In the genomic region with DNA sequence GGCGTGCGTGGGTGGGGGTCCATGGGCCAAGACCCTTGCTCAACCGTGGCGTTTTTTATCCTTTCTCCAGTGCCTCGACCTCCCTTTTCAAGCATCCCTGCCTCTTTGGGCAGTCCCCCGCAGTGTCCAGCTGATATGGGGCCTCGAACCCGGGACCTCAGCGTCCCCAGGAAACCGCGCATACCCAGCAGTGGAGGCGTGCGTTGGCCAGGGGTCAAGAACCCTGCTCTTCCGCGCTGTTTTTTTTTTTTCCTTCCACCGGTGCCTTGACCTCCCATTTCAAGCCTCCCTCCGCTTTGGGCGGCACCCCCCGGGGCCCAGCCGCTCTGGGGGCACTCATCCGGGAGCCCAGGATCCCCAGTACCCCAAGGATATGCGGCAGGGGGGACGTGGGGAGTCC, we compare ENCODE assay signal across 3 cellular contexts.
A peak's percentile ranks its signal among the peaks of the same experiment; 100 is the strongest.
TF ChIP-seq lines count a peak whose summit lies in the region.

No MANE protein-coding gene starts in this region.

TF ChIP-seq in SK-N-SH, 30 proteins besides CTCF, POLR2A, EP300 and RAD21 (continued from another document):
- TF ChIP-seq, protein P1, sequence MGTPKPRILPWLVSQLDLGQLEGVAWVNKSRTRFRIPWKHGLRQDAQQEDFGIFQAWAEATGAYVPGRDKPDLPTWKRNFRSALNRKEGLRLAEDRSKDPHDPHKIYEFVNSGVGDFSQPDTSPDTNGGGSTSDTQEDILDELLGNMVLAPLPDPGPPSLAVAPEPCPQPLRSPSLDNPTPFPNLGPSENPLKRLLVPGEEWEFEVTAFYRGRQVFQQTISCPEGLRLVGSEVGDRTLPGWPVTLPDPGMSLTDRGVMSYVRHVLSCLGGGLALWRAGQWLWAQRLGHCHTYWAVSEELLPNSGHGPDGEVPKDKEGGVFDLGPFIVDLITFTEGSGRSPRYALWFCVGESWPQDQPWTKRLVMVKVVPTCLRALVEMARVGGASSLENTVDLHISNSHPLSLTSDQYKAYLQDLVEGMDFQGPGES (IDR thresholded peaks at IDR 0.05; ENCODE audit: low read depth, low read length), result no peak
- no peak for TF ChIP-seq MEF2A (IDR thresholded peaks at IDR 0.05; ENCODE audit: borderline replicate concordance, low read depth)
- TF ChIP-seq, protein P2, sequence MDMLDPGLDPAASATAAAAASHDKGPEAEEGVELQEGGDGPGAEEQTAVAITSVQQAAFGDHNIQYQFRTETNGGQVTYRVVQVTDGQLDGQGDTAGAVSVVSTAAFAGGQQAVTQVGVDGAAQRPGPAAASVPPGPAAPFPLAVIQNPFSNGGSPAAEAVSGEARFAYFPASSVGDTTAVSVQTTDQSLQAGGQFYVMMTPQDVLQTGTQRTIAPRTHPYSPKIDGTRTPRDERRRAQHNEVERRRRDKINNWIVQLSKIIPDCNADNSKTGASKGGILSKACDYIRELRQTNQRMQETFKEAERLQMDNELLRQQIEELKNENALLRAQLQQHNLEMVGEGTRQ (IDR thresholded peaks at IDR 0.05; ENCODE audit: borderline replicate concordance, low read depth, low read length), result no peak
- TF ChIP-seq, protein P3, sequence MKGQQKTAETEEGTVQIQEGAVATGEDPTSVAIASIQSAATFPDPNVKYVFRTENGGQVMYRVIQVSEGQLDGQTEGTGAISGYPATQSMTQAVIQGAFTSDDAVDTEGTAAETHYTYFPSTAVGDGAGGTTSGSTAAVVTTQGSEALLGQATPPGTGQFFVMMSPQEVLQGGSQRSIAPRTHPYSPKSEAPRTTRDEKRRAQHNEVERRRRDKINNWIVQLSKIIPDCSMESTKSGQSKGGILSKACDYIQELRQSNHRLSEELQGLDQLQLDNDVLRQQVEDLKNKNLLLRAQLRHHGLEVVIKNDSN (IDR thresholded peaks at IDR 0.05; ENCODE audit: borderline replicate concordance, low read depth), result no peak

TF ChIP-seq in SK-N-SH treated with all-trans-retinoic acid at 6 μM for 48 hours, 23 proteins besides CTCF, POLR2A, EP300 and RAD21 (continued from another document):
- TF ChIP-seq, protein P4, sequence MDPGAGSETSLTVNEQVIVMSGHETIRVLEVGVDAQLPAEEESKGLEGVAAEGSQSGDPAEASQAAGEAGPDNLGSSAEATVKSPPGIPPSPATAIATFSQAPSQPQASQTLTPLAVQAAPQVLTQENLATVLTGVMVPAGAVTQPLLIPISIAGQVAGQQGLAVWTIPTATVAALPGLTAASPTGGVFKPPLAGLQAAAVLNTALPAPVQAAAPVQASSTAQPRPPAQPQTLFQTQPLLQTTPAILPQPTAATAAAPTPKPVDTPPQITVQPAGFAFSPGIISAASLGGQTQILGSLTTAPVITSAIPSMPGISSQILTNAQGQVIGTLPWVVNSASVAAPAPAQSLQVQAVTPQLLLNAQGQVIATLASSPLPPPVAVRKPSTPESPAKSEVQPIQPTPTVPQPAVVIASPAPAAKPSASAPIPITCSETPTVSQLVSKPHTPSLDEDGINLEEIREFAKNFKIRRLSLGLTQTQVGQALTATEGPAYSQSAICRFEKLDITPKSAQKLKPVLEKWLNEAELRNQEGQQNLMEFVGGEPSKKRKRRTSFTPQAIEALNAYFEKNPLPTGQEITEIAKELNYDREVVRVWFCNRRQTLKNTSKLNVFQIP (CRISPR knock-in tag; IDR thresholded peaks at IDR 0.05; ENCODE audit: borderline replicate concordance, low read depth), result no peak
- TF ChIP-seq ZC3H10 (CRISPR knock-in tag; IDR thresholded peaks at IDR 0.05), result no peak
- no peak for TF ChIP-seq ZFP3 (CRISPR knock-in tag; IDR thresholded peaks at IDR 0.05)
- no peak for TF ChIP-seq SNAI2 (CRISPR knock-in tag; IDR thresholded peaks at IDR 0.05)
- TF ChIP-seq, protein P5, sequence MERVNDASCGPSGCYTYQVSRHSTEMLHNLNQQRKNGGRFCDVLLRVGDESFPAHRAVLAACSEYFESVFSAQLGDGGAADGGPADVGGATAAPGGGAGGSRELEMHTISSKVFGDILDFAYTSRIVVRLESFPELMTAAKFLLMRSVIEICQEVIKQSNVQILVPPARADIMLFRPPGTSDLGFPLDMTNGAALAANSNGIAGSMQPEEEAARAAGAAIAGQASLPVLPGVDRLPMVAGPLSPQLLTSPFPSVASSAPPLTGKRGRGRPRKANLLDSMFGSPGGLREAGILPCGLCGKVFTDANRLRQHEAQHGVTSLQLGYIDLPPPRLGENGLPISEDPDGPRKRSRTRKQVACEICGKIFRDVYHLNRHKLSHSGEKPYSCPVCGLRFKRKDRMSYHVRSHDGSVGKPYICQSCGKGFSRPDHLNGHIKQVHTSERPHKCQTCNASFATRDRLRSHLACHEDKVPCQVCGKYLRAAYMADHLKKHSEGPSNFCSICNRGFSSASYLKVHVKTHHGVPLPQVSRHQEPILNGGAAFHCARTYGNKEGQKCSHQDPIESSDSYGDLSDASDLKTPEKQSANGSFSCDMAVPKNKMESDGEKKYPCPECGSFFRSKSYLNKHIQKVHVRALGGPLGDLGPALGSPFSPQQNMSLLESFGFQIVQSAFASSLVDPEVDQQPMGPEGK (CRISPR knock-in tag; IDR thresholded peaks at IDR 0.05; ENCODE audit: borderline replicate concordance), result no peak
- TF ChIP-seq CSDC2 (CRISPR knock-in tag; IDR thresholded peaks at IDR 0.05), result no peak
- no peak for TF ChIP-seq PPARA (CRISPR knock-in tag; IDR thresholded peaks at IDR 0.05; ENCODE audit: borderline replicate concordance)
- TF ChIP-seq RARB (CRISPR knock-in tag; IDR thresholded peaks at IDR 0.05), result no peak
- TF ChIP-seq, protein P6, sequence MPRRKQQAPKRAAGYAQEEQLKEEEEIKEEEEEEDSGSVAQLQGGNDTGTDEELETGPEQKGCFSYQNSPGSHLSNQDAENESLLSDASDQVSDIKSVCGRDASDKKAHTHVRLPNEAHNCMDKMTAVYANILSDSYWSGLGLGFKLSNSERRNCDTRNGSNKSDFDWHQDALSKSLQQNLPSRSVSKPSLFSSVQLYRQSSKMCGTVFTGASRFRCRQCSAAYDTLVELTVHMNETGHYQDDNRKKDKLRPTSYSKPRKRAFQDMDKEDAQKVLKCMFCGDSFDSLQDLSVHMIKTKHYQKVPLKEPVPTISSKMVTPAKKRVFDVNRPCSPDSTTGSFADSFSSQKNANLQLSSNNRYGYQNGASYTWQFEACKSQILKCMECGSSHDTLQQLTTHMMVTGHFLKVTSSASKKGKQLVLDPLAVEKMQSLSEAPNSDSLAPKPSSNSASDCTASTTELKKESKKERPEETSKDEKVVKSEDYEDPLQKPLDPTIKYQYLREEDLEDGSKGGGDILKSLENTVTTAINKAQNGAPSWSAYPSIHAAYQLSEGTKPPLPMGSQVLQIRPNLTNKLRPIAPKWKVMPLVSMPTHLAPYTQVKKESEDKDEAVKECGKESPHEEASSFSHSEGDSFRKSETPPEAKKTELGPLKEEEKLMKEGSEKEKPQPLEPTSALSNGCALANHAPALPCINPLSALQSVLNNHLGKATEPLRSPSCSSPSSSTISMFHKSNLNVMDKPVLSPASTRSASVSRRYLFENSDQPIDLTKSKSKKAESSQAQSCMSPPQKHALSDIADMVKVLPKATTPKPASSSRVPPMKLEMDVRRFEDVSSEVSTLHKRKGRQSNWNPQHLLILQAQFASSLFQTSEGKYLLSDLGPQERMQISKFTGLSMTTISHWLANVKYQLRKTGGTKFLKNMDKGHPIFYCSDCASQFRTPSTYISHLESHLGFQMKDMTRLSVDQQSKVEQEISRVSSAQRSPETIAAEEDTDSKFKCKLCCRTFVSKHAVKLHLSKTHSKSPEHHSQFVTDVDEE (CRISPR knock-in tag; IDR thresholded peaks at IDR 0.05), result no peak
- TF ChIP-seq ZNF8 (CRISPR knock-in tag; IDR thresholded peaks at IDR 0.05), result no peak
- no peak for TF ChIP-seq GLIS3 (CRISPR knock-in tag; IDR thresholded peaks at IDR 0.05)
- no peak for TF ChIP-seq ESRRG (CRISPR knock-in tag; IDR thresholded peaks at IDR 0.05)
- no peak for TF ChIP-seq ZFP30 (CRISPR knock-in tag; IDR thresholded peaks at IDR 0.05)
- TF ChIP-seq TOX (CRISPR knock-in tag; IDR thresholded peaks at IDR 0.05; ENCODE audit: borderline replicate concordance), result no peak

TF ChIP-seq in K562, 482 proteins besides CTCF, POLR2A, EP300 and RAD21 (continued from another document):
- TF ChIP-seq EGR1 (conservative IDR thresholded peaks at IDR 0.05), result peak; percentile 39; the same call in 1 of the 2 replicates
- TF ChIP-seq, protein P7, sequence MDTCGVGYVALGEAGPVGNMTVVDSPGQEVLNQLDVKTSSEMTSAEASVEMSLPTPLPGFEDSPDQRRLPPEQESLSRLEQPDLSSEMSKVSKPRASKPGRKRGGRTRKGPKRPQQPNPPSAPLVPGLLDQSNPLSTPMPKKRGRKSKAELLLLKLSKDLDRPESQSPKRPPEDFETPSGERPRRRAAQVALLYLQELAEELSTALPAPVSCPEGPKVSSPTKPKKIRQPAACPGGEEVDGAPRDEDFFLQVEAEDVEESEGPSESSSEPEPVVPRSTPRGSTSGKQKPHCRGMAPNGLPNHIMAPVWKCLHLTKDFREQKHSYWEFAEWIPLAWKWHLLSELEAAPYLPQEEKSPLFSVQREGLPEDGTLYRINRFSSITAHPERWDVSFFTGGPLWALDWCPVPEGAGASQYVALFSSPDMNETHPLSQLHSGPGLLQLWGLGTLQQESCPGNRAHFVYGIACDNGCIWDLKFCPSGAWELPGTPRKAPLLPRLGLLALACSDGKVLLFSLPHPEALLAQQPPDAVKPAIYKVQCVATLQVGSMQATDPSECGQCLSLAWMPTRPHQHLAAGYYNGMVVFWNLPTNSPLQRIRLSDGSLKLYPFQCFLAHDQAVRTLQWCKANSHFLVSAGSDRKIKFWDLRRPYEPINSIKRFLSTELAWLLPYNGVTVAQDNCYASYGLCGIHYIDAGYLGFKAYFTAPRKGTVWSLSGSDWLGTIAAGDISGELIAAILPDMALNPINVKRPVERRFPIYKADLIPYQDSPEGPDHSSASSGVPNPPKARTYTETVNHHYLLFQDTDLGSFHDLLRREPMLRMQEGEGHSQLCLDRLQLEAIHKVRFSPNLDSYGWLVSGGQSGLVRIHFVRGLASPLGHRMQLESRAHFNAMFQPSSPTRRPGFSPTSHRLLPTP (IDR thresholded peaks at IDR 0.05; ENCODE audit: borderline replicate concordance, extremely low read depth, insufficient read length), result peak; percentile 58
- no peak for TF ChIP-seq SIX5 (IDR thresholded peaks at IDR 0.05; ENCODE audit: borderline replicate concordance in 1 of 2, insufficient read depth in 1 of 2, low read depth in 1 of 2, low read length in 2 of 2)
- no peak for TF ChIP-seq POLR3A (IDR thresholded peaks at IDR 0.05; ENCODE audit: borderline replicate concordance, extremely low read depth, insufficient read depth, insufficient read length)
